In the genomic region with DNA sequence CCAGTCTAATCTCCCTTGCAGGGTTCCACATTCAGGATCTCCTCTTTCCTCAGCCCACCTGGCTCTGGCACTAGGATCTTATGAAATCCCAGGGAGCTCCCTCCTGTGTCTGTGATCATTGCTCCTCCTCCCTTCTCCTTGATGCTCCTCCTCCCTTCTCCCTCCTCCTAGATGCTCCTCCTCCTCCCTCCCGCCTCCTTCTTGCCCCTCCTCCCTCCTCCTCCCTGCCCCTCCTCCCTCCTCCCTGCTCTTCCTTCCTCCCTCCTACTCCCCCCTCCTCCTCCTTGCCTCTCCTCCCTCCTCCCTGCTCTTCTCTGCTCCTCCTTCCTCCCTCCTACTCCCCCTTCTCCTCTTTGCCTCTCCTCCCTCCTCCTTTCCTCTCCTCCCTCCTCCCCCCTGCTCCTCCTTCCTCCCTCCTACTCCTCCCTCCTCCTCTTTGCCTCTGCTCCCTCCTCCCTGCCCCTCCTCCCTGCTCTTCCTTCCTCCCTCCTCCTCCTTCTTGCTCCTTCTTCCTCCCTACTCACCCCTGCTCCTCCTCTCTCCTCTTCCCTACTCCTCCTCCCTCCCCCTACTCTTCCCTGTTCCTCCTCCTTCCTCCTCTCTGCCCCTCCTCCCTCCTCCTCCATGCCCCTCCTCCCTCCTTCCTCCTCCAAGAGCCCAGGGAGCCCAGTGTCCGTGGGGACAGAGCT, we compare ENCODE assay signal across 2 cellular contexts.
TF ChIP-seq lines count a peak whose summit lies in the region.

No MANE protein-coding gene starts in this region.

TF ChIP-seq in HepG2, 621 proteins besides CTCF, POLR2A, EP300 and RAD21:
- TF ChIP-seq PCBP1 (IDR thresholded peaks at IDR 0.05; ENCODE audit: borderline replicate concordance, low read depth, low read length) (0 out of 2 replicates have a peak, but pooled peaks have one; percentile 17), ATF7-NPFF (CRISPR knock-in tag; IDR thresholded peaks at IDR 0.05; ENCODE audit: low read depth) (no peak), HNRNPK (IDR thresholded peaks at IDR 0.05; ENCODE audit: low read depth, low read length, poor library complexity, severe bottlenecking) (peak; percentile 40), ZNF263 (CRISPR knock-in tag; IDR thresholded peaks at IDR 0.05) (peak; percentile 91)
- TF ChIP-seq, protein P1, sequence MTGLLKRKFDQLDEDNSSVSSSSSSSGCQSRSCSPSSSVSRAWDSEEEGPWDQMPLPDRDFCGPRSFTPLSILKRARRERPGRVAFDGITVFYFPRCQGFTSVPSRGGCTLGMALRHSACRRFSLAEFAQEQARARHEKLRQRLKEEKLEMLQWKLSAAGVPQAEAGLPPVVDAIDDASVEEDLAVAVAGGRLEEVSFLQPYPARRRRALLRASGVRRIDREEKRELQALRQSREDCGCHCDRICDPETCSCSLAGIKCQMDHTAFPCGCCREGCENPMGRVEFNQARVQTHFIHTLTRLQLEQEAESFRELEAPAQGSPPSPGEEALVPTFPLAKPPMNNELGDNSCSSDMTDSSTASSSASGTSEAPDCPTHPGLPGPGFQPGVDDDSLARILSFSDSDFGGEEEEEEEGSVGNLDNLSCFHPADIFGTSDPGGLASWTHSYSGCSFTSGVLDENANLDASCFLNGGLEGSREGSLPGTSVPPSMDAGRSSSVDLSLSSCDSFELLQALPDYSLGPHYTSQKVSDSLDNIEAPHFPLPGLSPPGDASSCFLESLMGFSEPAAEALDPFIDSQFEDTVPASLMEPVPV (CRISPR knock-in tag; IDR thresholded peaks at IDR 0.05): no peak
TF ChIP-seq in HepG2: peak in this region for 3.

TF ChIP-seq in H1, 55 proteins besides CTCF, POLR2A, EP300 and RAD21:
- TF ChIP-seq KDM1A (IDR thresholded peaks at IDR 0.05; ENCODE audit: borderline replicate concordance, low read length) (0 out of 2 replicates have a peak, but pooled peaks have one; percentile 37), JUND (IDR thresholded peaks at IDR 0.05; ENCODE audit: low read length) (no peak), SP1 (IDR thresholded peaks at IDR 0.05; ENCODE audit: low read depth, low read length) (no peak)
